ENCODE assay signal across 8 cellular contexts in the genomic region with DNA sequence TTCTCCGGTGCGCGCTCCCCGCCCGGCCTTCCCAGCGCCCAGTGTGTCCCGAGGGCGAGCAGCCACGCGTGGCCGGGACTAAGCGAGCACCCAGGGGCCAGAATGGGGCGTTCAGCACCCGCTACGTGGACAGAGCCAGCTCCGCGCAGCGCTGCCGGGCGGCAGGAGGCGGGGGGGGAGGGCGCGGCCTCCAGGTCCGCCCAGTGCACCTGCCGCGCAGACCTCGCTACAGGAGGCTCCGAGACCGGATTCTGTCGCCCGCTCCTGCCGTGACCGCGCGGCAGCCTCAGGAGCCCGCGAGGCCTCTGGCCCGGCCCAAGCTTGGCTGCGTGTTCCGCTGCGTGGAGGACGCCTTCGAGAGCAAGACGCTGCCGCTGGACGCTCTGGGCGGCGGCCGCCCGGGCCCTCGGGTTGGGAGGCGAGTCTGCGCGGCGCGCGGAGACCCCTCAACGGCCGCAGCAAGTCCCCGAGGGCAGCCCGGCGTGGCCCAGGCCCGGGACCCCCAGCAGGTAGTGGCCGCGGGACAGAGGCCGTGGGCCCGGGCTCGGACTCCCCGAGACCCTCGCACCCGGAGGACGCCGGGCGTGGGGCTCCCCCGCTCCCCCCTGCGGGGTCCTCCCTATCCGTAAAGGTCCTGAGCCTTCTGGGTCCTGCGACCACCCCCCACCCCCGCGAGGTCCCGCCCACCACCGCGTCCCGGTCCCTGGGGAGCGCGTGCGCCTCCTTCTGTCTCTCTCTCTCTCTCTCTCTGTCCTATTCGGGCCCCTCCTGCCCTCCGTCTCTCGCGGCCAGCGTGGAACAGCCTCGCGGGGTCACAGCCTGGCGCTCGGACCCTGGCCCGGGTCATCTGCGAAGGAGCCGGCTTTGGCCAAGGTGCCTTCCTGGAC. TPM values are rescaled to one million over a fixed set of nuclear protein-coding genes. Genes with fewer than 3 reads are reported as not detected.
DNase-seq lines count a peak whose midpoint lies in the region; ATAC-seq and TF ChIP-seq lines count a peak whose summit lies in the region.

No MANE protein-coding gene starts in this region.

- peaks cover 8% of the 10 kb centered on the region for H3F3A ChIP-seq in SK-N-SH (replicated peaks; ENCODE audit: insufficient read depth)

- no peaks in the 10 kb centered on the region for H3K27me3 ChIP-seq in SK-N-SH (ENCODE audit: insufficient read depth)
- peaks cover 78% of the 10 kb centered on the region for H3K27me3 ChIP-seq in gastroesophageal sphincter
- H3K27me3 ChIP-seq in psoas muscle (ENCODE audit: insufficient read depth in 3 of 3, low read length in 2 of 3), result peaks cover 0 to 74% (median 19%) of the 10 kb centered on the region in 3 donors

- peak overlapping the region; percentile 97 for H3K4me2 ChIP-seq in SK-N-SH

- ATAC-seq in SK-N-SH treated with all-trans-retinoic acid at 6 μM for 48 hours (no peak), gastroesophageal sphincter (peak; percentile 72), psoas muscle (peak; percentile 77 to 83 (median 82)), HG03469 (IDR thresholded peaks at IDR 0.05; ENCODE audit: unreplicated experiment) (no peak), HG03571 (IDR thresholded peaks at IDR 0.05; ENCODE audit: unreplicated experiment) (no peak)

- no peaks in the 10 kb centered on the region for H3K9me2 ChIP-seq in SK-N-SH

- H3K4me3 ChIP-seq in SK-N-SH (ENCODE audit: low read depth in 2 of 2, low read length in 1 of 2) (peak overlapping the region; percentile 59 to 67), gastroesophageal sphincter (peak overlapping the region; percentile 15 to 52), psoas muscle (peak overlapping the region; percentile 57)

- peaks cover 29% of the 10 kb centered on the region for H4K20me1 ChIP-seq in SK-N-SH (ENCODE audit: insufficient read depth)

- H3K79me2 ChIP-seq in SK-N-SH (ENCODE audit: insufficient read depth), result peaks cover 16% of the 10 kb centered on the region; the same call in 1 of the 2 replicates

- peak overlapping the region; percentile 91 for H2AFZ ChIP-seq in SK-N-SH (ENCODE audit: low read depth)

- H3K4me1 ChIP-seq in SK-N-SH (ENCODE audit: control insufficient read depth in 1 of 2, insufficient read depth in 2 of 2, low read depth in 1 of 2, low read length in 1 of 2) (peaks cover 0 to 17% of the 10 kb centered on the region in 2 experiments; a peak in 1 of 4 replicates), gastroesophageal sphincter (peaks cover 0 to 32% (median 18%) of the 10 kb centered on the region in 3 donors), psoas muscle (peaks cover 13% of the 10 kb centered on the region)

- intact Hi-C loops in psoas muscle (cut with DNase I), result no loop called here

- WGBS in SK-N-SH (ENCODE audit: low lambda C conversion rate), result 86% methylated on average over 20 of the region's 99 CpGs
- WGBS in gastroesophageal sphincter (ENCODE audit: low coverage in 1 of 2), 2 donors, result no CpG with 5 or more reads among the region's 99 CpGs
- WGBS in psoas muscle, 3 donors, result 1 to 4% (median 3%) methylated on average over 64 to 99 of the region's 99 CpGs

- TF ChIP-seq CTCF in SK-N-SH (IDR thresholded peaks at IDR 0.05) (no peak), gastroesophageal sphincter (IDR thresholded peaks at IDR 0.05) (no peak), psoas muscle (IDR thresholded peaks at IDR 0.05) (no peak)

- TF ChIP-seq EP300 in SK-N-SH (IDR thresholded peaks at IDR 0.05; ENCODE audit: borderline replicate concordance in 1 of 2, low read depth in 1 of 2, low read length in 1 of 2) (no peak), gastroesophageal sphincter (IDR thresholded peaks at IDR 0.05) (no peak)

- DNase-seq in SK-N-SH (no peak), activated T-helper 1 cell treated with Interleukin-2 at 50 U/mL for 16 hours (ENCODE audit: low read depth) (peak; percentile 21), psoas muscle (peak in 1 of 2 donors; percentile 49)
- no peak for DNase-seq in NK-92 treated with Interleukin-12 subunit alpha and Interleukin-12 subunit beta, amount 100 ng/mL, for 24 hours (lab: John Stamatoyannopoulos, UW)

- no peak for TF ChIP-seq RAD21 in SK-N-SH (IDR thresholded peaks at IDR 0.05; ENCODE audit: low read length)

- H3K9ac ChIP-seq in SK-N-SH, result peak overlapping the region; percentile 53; the same call in 1 of the 2 replicates

- TF ChIP-seq POLR2A in gastroesophageal sphincter (IDR thresholded peaks at IDR 0.05), result no peak

- CTCF ChIA-PET in SK-N-SH (lab: Yijun Ruan, JAX), result interaction anchor here (1.2 kb wide), 1 partner anchor 43 kb away, joined by 3 read pairs; no protein-coding TSS in a partner anchor

- H3K36me3 ChIP-seq in SK-N-SH (replicated peaks in 1 of 2; ENCODE audit: control insufficient read depth in 1 of 2, insufficient read depth in 2 of 2, low read length in 1 of 2) (peaks cover 0 to 7% of the 10 kb centered on the region in 2 experiments), gastroesophageal sphincter (no peaks in the 10 kb centered on the region), psoas muscle (ENCODE audit: insufficient read depth in 1 of 2, low read depth in 1 of 2) (no peaks in the 10 kb centered on the region)

- POLR2A ChIA-PET in SK-N-SH (lab: Yijun Ruan, JAX), result no interaction called here

- H3K9me3 ChIP-seq in SK-N-SH (no peaks in the 10 kb centered on the region), gastroesophageal sphincter (no peaks in the 10 kb centered on the region), psoas muscle (no peaks in the 10 kb centered on the region)

- H3K27ac ChIP-seq in SK-N-SH (ENCODE audit: low read depth in 2 of 2, low read length in 1 of 2) (peak overlapping the region in 1 of 2 experiments; percentile 55; a peak in 1 of 4 replicates), gastroesophageal sphincter (no peak overlapping the region), psoas muscle (no peak overlapping the region)

TF ChIP-seq in SK-N-SH, 30 proteins besides CTCF, POLR2A, EP300 and RAD21:
- TF ChIP-seq GATA2 (CRISPR knock-in tag; IDR thresholded peaks at IDR 0.05) (no peak), REST (IDR thresholded peaks at IDR 0.05; ENCODE audit: low read depth, low read length) (peak; percentile 74)

TF ChIP-seq in SK-N-SH treated with all-trans-retinoic acid at 6 μM for 48 hours, 23 proteins besides CTCF, POLR2A, EP300 and RAD21:
- TF ChIP-seq CSRNP3 (CRISPR knock-in tag; IDR thresholded peaks at IDR 0.05), result no peak
- TF ChIP-seq SNAI2 (CRISPR knock-in tag; IDR thresholded peaks at IDR 0.05), result no peak
- no peak for TF ChIP-seq RARB (CRISPR knock-in tag; IDR thresholded peaks at IDR 0.05)
- TF ChIP-seq ESRRG (CRISPR knock-in tag; IDR thresholded peaks at IDR 0.05), result no peak
- no peak for TF ChIP-seq ZNF565 (CRISPR knock-in tag; conservative IDR thresholded peaks at IDR 0.05; ENCODE audit: low read depth)
- TF ChIP-seq ZFP30 (CRISPR knock-in tag; IDR thresholded peaks at IDR 0.05), result no peak
- no peak for TF ChIP-seq ARNTL (CRISPR knock-in tag; IDR thresholded peaks at IDR 0.05; ENCODE audit: borderline replicate concordance, low read depth)
- no peak for TF ChIP-seq POU6F1 (CRISPR knock-in tag; IDR thresholded peaks at IDR 0.05; ENCODE audit: borderline replicate concordance, low read depth)

RNA-seq across cellular contexts. Expression of gene DPYSL4, which starts 0.9 kb away (rescaled TPM):
- polyA plus RNA-seq in SK-N-SH (2012; rRNA removed) (19.4 and 21.8 TPM in 2 replicates), psoas muscle (under 1 TPM; 0.30 to 0.39 (median 0.36) TPM)
- 9.0 and 15.8 TPM in 2 replicates for polyA plus RNA-seq in SK-N-SH (2012; cell fraction: cytosol; rRNA removed)
- 57.0 and 69.4 TPM in 2 replicates for polyA plus RNA-seq in SK-N-SH (2012; cell fraction: nucleus; rRNA removed)
- total RNA-seq in gastroesophageal sphincter (1 to 10 TPM; 1.6 to 2.6 (median 1.9) TPM), psoas muscle (1 to 10 TPM in 1 of 4 donors, under 1 TPM in 3; 0.82 to 1.4 (median 0.85) TPM)

Comparison
In these comparisons a context has a peak if more than half of its experiments do, and no peak if none do; other contexts are left out.
1. ATAC-seq: peak in gastroesophageal sphincter (single experiment) and psoas muscle (4 of 4); none in SK-N-SH treated with all-trans-retinoic acid at 6 μM for 48 hours (single experiment), HG03469 (single experiment) and HG03571 (single experiment).
2. Peak in every context shown above with its lines, with median percentiles within 50 percentile points of each other: H3K4me3 ChIP-seq.